ENCODE assay signal across 11 cellular contexts in the genomic region with DNA sequence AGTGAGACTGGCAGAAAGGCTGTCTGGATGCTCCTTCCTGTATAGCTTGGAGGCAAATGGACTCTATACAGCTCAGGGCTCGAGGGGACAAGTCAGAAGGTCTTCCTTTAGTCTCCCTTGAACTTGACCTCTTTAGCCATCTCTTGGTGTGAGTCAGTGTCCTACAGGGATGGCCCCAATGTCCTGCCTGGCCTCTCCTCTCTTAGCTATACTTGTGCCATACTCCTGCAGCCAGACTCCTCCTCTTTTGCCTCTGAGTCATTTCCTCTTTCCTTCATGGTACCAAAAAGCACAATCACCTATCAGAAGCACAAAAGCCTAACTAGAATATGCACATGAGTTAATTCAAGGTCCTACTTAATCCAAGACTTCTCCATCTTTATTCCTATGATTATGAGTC.
DNase-seq lines count a peak whose midpoint lies in the region; ATAC-seq and TF ChIP-seq lines count a peak whose summit lies in the region.
"Had no signal": no experiment of that assay in that cellular context is flagged by ENCODE, and none has a peak within 500 bp of the region (broad histone marks: within the 10 kb centered on the region; RNA-seq: fewer than 3 reads in every experiment).

No MANE protein-coding gene starts in this region.

- H3K9ac ChIP-seq in H9 (ENCODE audit: extremely low read depth, insufficient read length, low read length): no peak overlapping the region
- H3K9ac ChIP-seq: parathyroid adenoma had no signal

- H4K8ac ChIP-seq in H9 (replicated peaks; ENCODE audit: insufficient read length, low read depth, low read length): no peak overlapping the region

- H3K27me3 ChIP-seq in H9 (ENCODE audit: insufficient read depth, low read length) (no peaks in the 10 kb centered on the region), PC-9 (ENCODE audit: insufficient read depth, low read depth) (no peaks in the 10 kb centered on the region)

- H2AFZ ChIP-seq in H9 (ENCODE audit: low read length) (no peak overlapping the region), PC-9 (no peak overlapping the region)
- H2AFZ ChIP-seq: parathyroid adenoma had no signal

- H3K27ac ChIP-seq in H9 (ENCODE audit: insufficient read length, low read depth, low read length): no peak overlapping the region
- no peak overlapping the region; the same call in 1 of the 2 replicates for H3K27ac ChIP-seq in PC-9
- H3K27ac ChIP-seq: parathyroid adenoma, thoracic aorta had no signal

- no peak overlapping the region for H2BK12ac ChIP-seq in H9 (ENCODE audit: insufficient read length, low read depth, low read length)

- peaks cover 14% of the 10 kb centered on the region for H3K36me3 Mint-ChIP-seq in Calu3 (ENCODE audit: insufficient read depth, unreplicated experiment)
- peaks cover 38% of the 10 kb centered on the region for H3K36me3 Mint-ChIP-seq in activated CD8-positive, alpha-beta T cell treated with anti-CD3 and anti-CD28 coated beads, Interleukin-2, amount 10 ng/mL, durations not matched to agents 7 days and 5 days (ENCODE audit: low read depth)
- H3K36me3 Mint-ChIP-seq in H9 (ENCODE audit: insufficient read depth in 1 of 3, low read depth in 3 of 3): no peaks in the 10 kb centered on the region

- H3K79me2 ChIP-seq in H9 (ENCODE audit: insufficient read depth, low read length): no peaks in the 10 kb centered on the region
- H3K79me2 ChIP-seq in PC-9 (ENCODE audit: low read depth): no peaks in the 10 kb centered on the region
- H3K79me2 ChIP-seq: parathyroid adenoma had no signal

- H3K27ac Mint-ChIP-seq in Calu3 (ENCODE audit: unreplicated experiment): peak overlapping the region; percentile 66
- H3K27ac Mint-ChIP-seq in activated CD8-positive, alpha-beta T cell treated with anti-CD3 and anti-CD28 coated beads, Interleukin-2, amount 10 ng/mL, durations not matched to agents 7 days and 5 days: peak overlapping the region; percentile 19
- H3K27ac Mint-ChIP-seq in H9: no peak overlapping the region

- no peak overlapping the region for H3K56ac ChIP-seq in H9 (ENCODE audit: insufficient read length, low read depth, low read length)

- CTCF ChIA-PET in Calu3 (lab: Charles Lee) (no interaction called here), PC-9 (lab: Charles Lee) (no interaction called here)
- CTCF ChIA-PET in activated CD8-positive, alpha-beta T cell treated with anti-CD3 and anti-CD28 coated beads, Interleukin-2, amount 10 ng/mL, durations not matched to agents 7 days and 5 days (lab: Charles Lee): interaction anchor here (1.0 to 2.7 kb wide), 4 partner anchors 9 to 198 kb away, joined by 3 to 25 read pairs (median 6); no protein-coding TSS in a partner anchor

- no peak overlapping the region for H2AK5ac ChIP-seq in H9 (ENCODE audit: insufficient read length, low read length)

- H2BK15ac ChIP-seq in H9 (ENCODE audit: low read depth, low read length): no peak overlapping the region

- H3K14ac ChIP-seq in H9 (ENCODE audit: insufficient read depth, low read length): no peak overlapping the region

- BruUV-seq in Calu3 (replicated peaks; lab: Mats Ljungman, UMichigan) (no TSS peak), PC-9 (replicated peaks; lab: Mats Ljungman, UMichigan) (no TSS peak)

- H3K4me3 ChIP-seq in HFF-Myc (replicated peaks; ENCODE audit: low read depth, low read length) (no peak overlapping the region), PC-9 (no peak overlapping the region)
- H3K4me3 ChIP-seq: thoracic aorta had no signal

- H3K36me3 ChIP-seq in PC-9 (ENCODE audit: low read depth): no peaks in the 10 kb centered on the region

- H3K4me1 Mint-ChIP-seq in Calu3 (ENCODE audit: low read depth, unreplicated experiment) (peaks cover 22% of the 10 kb centered on the region), H9 (no peaks in the 10 kb centered on the region; a peak in 1 of 4 replicates)
- peaks cover 58% of the 10 kb centered on the region for H3K4me1 Mint-ChIP-seq in activated CD8-positive, alpha-beta T cell treated with anti-CD3 and anti-CD28 coated beads, Interleukin-2, amount 10 ng/mL, durations not matched to agents 7 days and 5 days (ENCODE audit: low read depth)

- H4K20me1 ChIP-seq in H9 (ENCODE audit: control insufficient read depth, insufficient read depth, insufficient read length): no peaks in the 10 kb centered on the region
- H4K20me1 ChIP-seq in PC-9 (ENCODE audit: insufficient read depth): no peaks in the 10 kb centered on the region

- no peaks in the 10 kb centered on the region for H3K79me1 ChIP-seq in H9 (ENCODE audit: insufficient read depth, low read depth, low read length, poor library complexity, severe bottlenecking)

- H2BK20ac ChIP-seq in H9 (ENCODE audit: low read depth, low read length, poor library complexity, severe bottlenecking): no peak overlapping the region

- H3K9me3 Mint-ChIP-seq in Calu3 (ENCODE audit: low read depth, unreplicated experiment) (no peaks in the 10 kb centered on the region), H9 (no peaks in the 10 kb centered on the region)
- no peaks in the 10 kb centered on the region for H3K9me3 Mint-ChIP-seq in activated CD8-positive, alpha-beta T cell treated with anti-CD3 and anti-CD28 coated beads, Interleukin-2, amount 10 ng/mL, durations not matched to agents 7 days and 5 days (ENCODE audit: insufficient read depth)

- H3K27me3 Mint-ChIP-seq in Calu3 (ENCODE audit: unreplicated experiment) (no peaks in the 10 kb centered on the region), H9 (ENCODE audit: low read depth) (no peaks in the 10 kb centered on the region)
- no peaks in the 10 kb centered on the region for H3K27me3 Mint-ChIP-seq in activated CD8-positive, alpha-beta T cell treated with anti-CD3 and anti-CD28 coated beads, Interleukin-2, amount 10 ng/mL, durations not matched to agents 7 days and 5 days (ENCODE audit: low read depth)

- no peaks in the 10 kb centered on the region for H3K23me2 ChIP-seq in H9 (ENCODE audit: insufficient read length, low read depth, low read length, poor library complexity, severe bottlenecking)

- H3K4ac ChIP-seq in H9 (ENCODE audit: low read depth, low read length): no peak overlapping the region

- peaks cover 19% of the 10 kb centered on the region for H3F3A ChIP-seq in PC-9 (ENCODE audit: insufficient read depth, low read depth)

- POLR2A ChIA-PET in activated CD8-positive, alpha-beta T cell treated with anti-CD3 and anti-CD28 coated beads, Interleukin-2, amount 10 ng/mL, durations not matched to agents 7 days and 5 days (lab: Charles Lee): interaction anchor here (0.7 kb wide), 1 partner anchor 162 kb away, joined by 3 read pairs; no protein-coding TSS in a partner anchor
- POLR2A ChIA-PET in PC-9 (lab: Charles Lee; ENCODE audit: unreplicated experiment): no interaction called here

- no peak overlapping the region for H3K4me3 Mint-ChIP-seq in Calu3 (ENCODE audit: low read depth, unreplicated experiment)
- no peak overlapping the region for H3K4me3 Mint-ChIP-seq in activated CD8-positive, alpha-beta T cell treated with anti-CD3 and anti-CD28 coated beads, Interleukin-2, amount 10 ng/mL, durations not matched to agents 7 days and 5 days
- no peak overlapping the region for H3K4me3 Mint-ChIP-seq in H9

- H3K4me2 ChIP-seq in H9 (ENCODE audit: insufficient read depth, insufficient read length, low read length) (no peak overlapping the region), PC-9 (no peak overlapping the region; the same call in 1 of the 2 replicates)

- no peak overlapping the region for H2BK120ac ChIP-seq in H9 (ENCODE audit: low read depth, low read length, poor library complexity, severe bottlenecking)

- no peak for TF ChIP-seq CTCF in Calu3 (IDR thresholded peaks at IDR 0.05; ENCODE audit: unreplicated experiment)
- no peak for TF ChIP-seq CTCF in HFF-Myc (IDR thresholded peaks at IDR 0.05; ENCODE audit: low read depth, low read length, missing control alignments)
- no peak for TF ChIP-seq CTCF in H9 (conservative IDR thresholded peaks at IDR 0.05)
- no peak for TF ChIP-seq CTCF in PC-9 (conservative IDR thresholded peaks at IDR 0.05)

- no peak overlapping the region for H3K18ac ChIP-seq in H9 (ENCODE audit: insufficient read length, low read depth, low read length)

- ATAC-seq in activated CD8-positive, alpha-beta T cell treated with anti-CD3 and anti-CD28 coated beads, Interleukin-2, amount 10 ng/mL, durations not matched to agents 7 days and 5 days: peak; percentile 42

- H2BK5ac ChIP-seq in H9 (ENCODE audit: insufficient read length, low read length): no peak overlapping the region

- H3T11ph ChIP-seq in H9 (ENCODE audit: low read length): no peak overlapping the region

- H3K9me2 ChIP-seq in PC-9 (ENCODE audit: insufficient read depth): no peaks in the 10 kb centered on the region

- no CpG with 5 or more reads among the region's 1 CpG for WGBS in H9 (ENCODE audit: extremely low coverage, insufficient read length, low lambda C conversion rate)

- H3K23ac ChIP-seq in H9 (ENCODE audit: insufficient read length, low read depth, low read length): no peak overlapping the region

- no peaks in the 10 kb centered on the region for H3K9me3 ChIP-seq in H9 (ENCODE audit: control insufficient read depth, low read depth, low read length)
- H3K9me3 ChIP-seq in PC-9 (ENCODE audit: insufficient read depth, low read depth): no peaks in the 10 kb centered on the region
- H3K9me3 ChIP-seq: thoracic aorta had no signal

- no peaks in the 10 kb centered on the region for H3K4me1 ChIP-seq in H9 (ENCODE audit: insufficient read depth, low read length)
- H3K4me1 ChIP-seq in PC-9 (replicated peaks; ENCODE audit: insufficient read depth): peaks cover 41% of the 10 kb centered on the region

- H4K91ac ChIP-seq in H9 (ENCODE audit: insufficient read length, low read depth, low read length): no peak overlapping the region

- no peak overlapping the region for H4K5ac ChIP-seq in H9 (ENCODE audit: insufficient read length, low read depth, low read length)

- intact Hi-C loops in Calu3 (cut with micrococcal nuclease; ENCODE audit: unreplicated experiment): loop anchor here (5.0 kb wide), 1 partner anchor 180 kb away; no protein-coding TSS in a partner anchor
- intact Hi-C loops in PC-9 (cut with micrococcal nuclease; ENCODE audit: unreplicated experiment): no loop called here

- no peak for DNase-seq in Calu3
- peak; percentile 15 for DNase-seq in HFF-Myc (ENCODE audit: extremely low read depth, low read depth)
- DNase-seq in activated CD8-positive, alpha-beta T cell treated with anti-CD3 and anti-CD28 coated beads, Interleukin-2, amount 10 ng/mL, durations not matched to agents 7 days and 5 days: peak; percentile 37
- peak; percentile 61 for DNase-seq in iris pigment epithelial cell (ENCODE audit: low read depth)
- DNase-seq in H9: no peak
- no peak for DNase-seq in GDM1 (lab: John Stamatoyannopoulos, UW)
- no peak for DNase-seq in PC-9
- DNase-seq: NCI-H524 treated with DMSO at 0.1 percent for 48 hours; stimulated activated CD4-positive, alpha-beta T cell treated with anti-CD3 and anti-CD28 coated beads, Interleukin-4, amount 100 ng/mL, for 24 hours had no signal

Comparison
In these comparisons a context has a peak if more than half of its experiments do, and no peak if none do; other contexts are left out.
1. DNase-seq: peak in HFF-Myc (single experiment), activated CD8-positive, alpha-beta T cell treated with anti-CD3 and anti-CD28 coated beads, Interleukin-2, amount 10 ng/mL, durations not matched to agents 7 days and 5 days (single experiment) and iris pigment epithelial cell (single experiment); none in Calu3 (single experiment), H9 (single experiment), GDM1 (single experiment) and PC-9 (0 of 2).
2. H3K27ac Mint-ChIP-seq: peak in Calu3 (single experiment) and activated CD8-positive, alpha-beta T cell treated with anti-CD3 and anti-CD28 coated beads, Interleukin-2, amount 10 ng/mL, durations not matched to agents 7 days and 5 days (single experiment); none in H9 (0 of 3).